In genomic region chr10:80455461-80456345, GRCh38 we compare ENCODE assay signal across 9 cellular contexts. TPM values are rescaled to one million over a fixed set of nuclear protein-coding genes. Genes with fewer than 3 reads are reported as not detected.
DNase-seq lines count a peak whose midpoint lies in the region; ATAC-seq, FAIRE-seq and TF ChIP-seq lines count a peak whose summit lies in the region.
"Had no signal": no experiment of that assay in that cellular context is flagged by ENCODE, and none has a peak within 500 bp of the region (broad histone marks: within the 10 kb centered on the region; RNA-seq: fewer than 3 reads in every experiment).

No MANE protein-coding gene starts in this region.

- H3K9me3 Mint-ChIP-seq in activated CD4-positive, alpha-beta T cell treated with anti-CD3 and anti-CD28 coated beads, Interleukin-2, amount 10 ng/mL, durations not matched to agents 24 days and 14 days: no peaks in the 10 kb centered on the region
- no peaks in the 10 kb centered on the region for H3K9me3 Mint-ChIP-seq in astrocyte (ENCODE audit: unreplicated experiment)

- TSS peak; percentile 74 for BruUV-seq in HepG2 (replicated peaks; lab: Mats Ljungman, UMichigan)

- in situ Hi-C loops in HepG2 (cut with HindIII; ENCODE audit: extremely low pct_ligation_motif_present, low pct_unique_long_range_greater_than_20kb): loop anchor here (5.0 kb wide), 1 partner anchor 47 kb away; no protein-coding TSS in a partner anchor

- no peak for TF ChIP-seq CTCF in astrocyte (IDR thresholded peaks at IDR 0.05; ENCODE audit: insufficient read depth, low read depth, low read length)
- no peak for TF ChIP-seq CTCF in HepG2 (CRISPR knock-in tag; IDR thresholded peaks at IDR 0.05)

- H3K27me3 Mint-ChIP-seq in activated CD4-positive, alpha-beta T cell treated with anti-CD3 and anti-CD28 coated beads, Interleukin-2, amount 10 ng/mL, durations not matched to agents 24 days and 14 days: no peaks in the 10 kb centered on the region
- no peaks in the 10 kb centered on the region for H3K27me3 Mint-ChIP-seq in astrocyte (ENCODE audit: low read depth, unreplicated experiment)

- peaks cover 57% of the 10 kb centered on the region for H3K4me1 Mint-ChIP-seq in activated CD4-positive, alpha-beta T cell treated with anti-CD3 and anti-CD28 coated beads, Interleukin-2, amount 10 ng/mL, durations not matched to agents 24 days and 14 days
- H3K4me1 Mint-ChIP-seq in astrocyte (ENCODE audit: low read depth, unreplicated experiment): peaks cover 45% of the 10 kb centered on the region

- intact Hi-C loops in activated CD4-positive, alpha-beta T cell treated with anti-CD3 and anti-CD28 coated beads, Interleukin-2, amount 10 ng/mL, durations not matched to agents 24 days and 14 days (cut with micrococcal nuclease): loop anchor here (1.0 to 2.0 kb wide), 3 partner anchors 8 to 49 kb away; no protein-coding TSS in a partner anchor
- intact Hi-C loops in HepG2 (cut with micrococcal nuclease; ENCODE audit: unreplicated experiment): loop anchor here (1.0 kb wide), 1 partner anchor 135 kb away; no protein-coding TSS in a partner anchor

- no peaks in the 10 kb centered on the region for H3K9me3 ChIP-seq in astrocyte (ENCODE audit: insufficient read depth, low read depth, low read length)
- no peaks in the 10 kb centered on the region for H3K9me3 ChIP-seq in HepG2 (ENCODE audit: low read length)
- H3K9me3 ChIP-seq in thymus (ENCODE audit: control insufficient read depth): no peaks in the 10 kb centered on the region

- POLR2A ChIA-PET in HepG2 (lab: Yijun Ruan, JAX): interaction anchor here (1.0 to 1.8 kb wide), 4 partner anchors 15 to 49 kb away, joined by 3 to 8 read pairs (median 5); no protein-coding TSS in a partner anchor

- no peak for TF ChIP-seq RAD21 in HepG2 (CRISPR knock-in tag; IDR thresholded peaks at IDR 0.05)

- peaks cover 65% of the 10 kb centered on the region for H3K79me2 ChIP-seq in astrocyte (ENCODE audit: insufficient read depth, low read length)
- H3K79me2 ChIP-seq in HepG2 (ENCODE audit: insufficient read depth, low read length): peaks cover 61% of the 10 kb centered on the region

- H3K9ac ChIP-seq in astrocyte (ENCODE audit: low read length) (peak overlapping the region; percentile 94), HepG2 (ENCODE audit: insufficient read depth, low read depth, low read length) (peak overlapping the region; percentile 90)

- H3K4me1 ChIP-seq in astrocyte (ENCODE audit: insufficient read depth, low read length) (peaks cover 48% of the 10 kb centered on the region), HepG2 (ENCODE audit: insufficient read depth, low read length) (peaks cover 75% of the 10 kb centered on the region), thymus (ENCODE audit: control insufficient read depth, insufficient read depth, low read length) (peaks cover 36% of the 10 kb centered on the region)

- no peak for TF ChIP-seq EP300 in HepG2 (IDR thresholded peaks at IDR 0.05; ENCODE audit: low read depth in 2 of 2, low read length in 2 of 2)
- no peak for TF ChIP-seq EP300 in HepG2 (CRISPR knock-in tag; IDR thresholded peaks at IDR 0.05; ENCODE audit: borderline replicate concordance)

- CTCF ChIA-PET in HepG2 (lab: Yijun Ruan, JAX; ENCODE audit: low intra/inter-chr PET ratio, low total read pairs): no interaction called here

- H3K4me3 Mint-ChIP-seq in activated CD4-positive, alpha-beta T cell treated with anti-CD3 and anti-CD28 coated beads, Interleukin-2, amount 10 ng/mL, durations not matched to agents 24 days and 14 days: peak overlapping the region; percentile 98
- peak overlapping the region; percentile 99 for H3K4me3 Mint-ChIP-seq in astrocyte (ENCODE audit: unreplicated experiment)

- peak overlapping the region; percentile 88 for H3K27ac Mint-ChIP-seq in activated CD4-positive, alpha-beta T cell treated with anti-CD3 and anti-CD28 coated beads, Interleukin-2, amount 10 ng/mL, durations not matched to agents 24 days and 14 days
- peak overlapping the region; percentile 98 for H3K27ac Mint-ChIP-seq in astrocyte (ENCODE audit: unreplicated experiment)

- H3K27ac ChIP-seq in astrocyte (ENCODE audit: low read depth, low read length) (peak overlapping the region; percentile 86), HepG2 (ENCODE audit: extremely low read length, insufficient read depth, low read length) (peak overlapping the region; percentile 77), thymus (ENCODE audit: low read depth) (peak overlapping the region; percentile 95)

- no peak for FAIRE-seq in astrocyte (lab: Jason Lieb, UNC)
- FAIRE-seq in HepG2 (lab: Jason Lieb, UNC): no peak
- FAIRE-seq: endometrium had no signal

- H2AFZ ChIP-seq in astrocyte (ENCODE audit: low read depth, low read length) (no peak overlapping the region), HepG2 (ENCODE audit: low read length) (no peak overlapping the region)

- H4K20me1 ChIP-seq in astrocyte (ENCODE audit: insufficient read depth, low read length) (peaks cover 59% of the 10 kb centered on the region), HepG2 (ENCODE audit: insufficient read depth, low read length) (peaks cover 17% of the 10 kb centered on the region)

- H3K36me3 ChIP-seq in astrocyte (ENCODE audit: insufficient read depth, low read length): peaks cover 2% of the 10 kb centered on the region
- no peaks in the 10 kb centered on the region for H3K36me3 ChIP-seq in HepG2 (replicated peaks in 1 of 2; ENCODE audit: control insufficient read depth in 1 of 2, insufficient read depth in 2 of 2, low read length in 2 of 2)
- H3K36me3 ChIP-seq in thymus (ENCODE audit: control insufficient read depth, insufficient read depth): no peaks in the 10 kb centered on the region

- H3K4me3 ChIP-seq in astrocyte (ENCODE audit: insufficient read depth, low read depth, low read length) (peak overlapping the region; percentile 87), HepG2 (replicated peaks in 1 of 3; ENCODE audit: insufficient read depth in 1 of 3, low read depth in 2 of 3, low read length in 3 of 3) (peak overlapping the region; percentile 89 to 99 (median 93)), thymus (ENCODE audit: low read length) (peak overlapping the region; percentile 91)

- ATAC-seq in HepG2: no peak

- DNase-seq in activated CD4-positive, alpha-beta T cell treated with anti-CD3 and anti-CD28 coated beads, Interleukin-2, amount 10 ng/mL, durations not matched to agents 24 days and 14 days: peak; percentile 65
- DNase-seq in activated CD4-positive, alpha-beta T cell treated with anti-CD3 and anti-CD28 coated beads, Interleukin-2, amount 50 U/mL, for 1 hour: no peak
- DNase-seq in astrocyte (ENCODE audit: low read depth): no peak
- no peak for DNase-seq in HepG2 (ENCODE audit: low spot score)
- no peak for DNase-seq in stimulated activated CD4-positive, alpha-beta T cell treated with anti-CD3 and anti-CD28 coated beads, Interleukin-2, amount 100 ng/mL, for 48 hours
- no peak for DNase-seq in NCI-H1930 (lab: John Stamatoyannopoulos, UW)
- DNase-seq in stimulated activated CD4-positive, alpha-beta T cell treated with anti-CD3 and anti-CD28 coated beads, Interleukin-4, amount 100 ng/mL, for 4 hours: no peak

- 36% methylated on average over 8 of the region's 13 CpGs for WGBS in HepG2 (ENCODE audit: low lambda C conversion rate)
- 79% methylated on average over 13 of the region's 13 CpGs for WGBS in thymus

- peaks cover 17% of the 10 kb centered on the region for H3K36me3 Mint-ChIP-seq in activated CD4-positive, alpha-beta T cell treated with anti-CD3 and anti-CD28 coated beads, Interleukin-2, amount 10 ng/mL, durations not matched to agents 24 days and 14 days (ENCODE audit: low read depth)
- peaks cover 3% of the 10 kb centered on the region for H3K36me3 Mint-ChIP-seq in astrocyte (ENCODE audit: low read depth, unreplicated experiment)

- 0 out of 4 replicates have a peak, but pooled peaks of 1 of the 2 experiments have one; percentile 2 for TF ChIP-seq POLR2A in HepG2 (IDR thresholded peaks at IDR 0.05; ENCODE audit: insufficient read depth in 1 of 2, low read depth in 2 of 2, low read length in 2 of 2)

- no peaks in the 10 kb centered on the region for H3K27me3 ChIP-seq in astrocyte (ENCODE audit: insufficient read depth, low read length)
- no peaks in the 10 kb centered on the region; a peak in 1 of 5 replicates for H3K27me3 ChIP-seq in HepG2 (ENCODE audit: control insufficient read depth in 1 of 2, insufficient read depth in 2 of 2, low read length in 2 of 2)
- H3K27me3 ChIP-seq in thymus (ENCODE audit: control insufficient read depth, insufficient read depth): no peaks in the 10 kb centered on the region

- H3K4me2 ChIP-seq in astrocyte (ENCODE audit: low read length) (peak overlapping the region; percentile 98), HepG2 (ENCODE audit: low read depth, low read length) (peak overlapping the region; percentile 91)

RNA-seq across cellular contexts. Expression of gene TSPAN14, which starts 1.6 kb away (rescaled TPM):
- 57.8 and 61.7 TPM in 2 replicates for total RNA-seq in activated CD4-positive, alpha-beta T cell treated with anti-CD3 and anti-CD28 coated beads, Interleukin-2, amount 10 ng/mL, durations not matched to agents 24 days and 14 days
- total RNA-seq in astrocyte (134 and 140 TPM in 2 replicates), HepG2 (2016; rRNA removed; fragmentation: Illumina TruSeq; extraction: Trizol) (17.4 and 24.1 TPM in 2 replicates)
- total RNA-seq in HepG2 (2016; cell fraction: cytosol; rRNA removed; fragmentation: Illumina TruSeq; extraction: Trizol; ENCODE audit: low read depth): 5.0 and 6.4 TPM in 2 replicates
- total RNA-seq in HepG2 (2016; cell fraction: insoluble cytoplasmic fraction; rRNA removed; fragmentation: Illumina TruSeq; extraction: Trizol): 16.0 and 24.8 TPM in 2 replicates
- 15.7 and 18.1 TPM in 2 replicates for total RNA-seq in HepG2 (2016; cell fraction: membrane; rRNA removed; fragmentation: Illumina TruSeq; extraction: Trizol)
- total RNA-seq in HepG2 (2016; cell fraction: nucleus; rRNA removed; fragmentation: Illumina TruSeq; extraction: Trizol): 28.9 and 38.5 TPM in 2 replicates
- polyA plus RNA-seq in HepG2 (2011; rRNA removed) (73.8 and 80.6 TPM in 2 replicates), thymus (60.0 TPM)
- polyA plus RNA-seq in HepG2 (2011; cell fraction: cytosol; rRNA removed): 66.9 and 68.7 TPM in 2 replicates
- 64.3 and 75.0 TPM in 2 replicates for polyA plus RNA-seq in HepG2 (2011; cell fraction: nucleus; rRNA removed)
- 36.4 and 39.6 TPM in 2 replicates for polyA plus RNA-seq in HepG2 (2012)
- 6.7 and 7.8 TPM in 2 replicates for polyA plus RNA-seq in HepG2 (2016; cell fraction: cytosol; fragmentation: Illumina TruSeq; extraction: Trizol; ENCODE audit: low read depth)
- 19.6 and 25.9 TPM in 2 replicates for polyA plus RNA-seq in HepG2 (2016; cell fraction: insoluble cytoplasmic fraction; fragmentation: Illumina TruSeq; extraction: Trizol; ENCODE audit: low read depth)
- polyA plus RNA-seq in HepG2 (2016; cell fraction: membrane; fragmentation: Illumina TruSeq; extraction: Trizol; ENCODE audit: low read depth): 15.4 and 16.2 TPM in 2 replicates
- 59.1 and 62.2 TPM in 2 replicates for polyA plus RNA-seq in HepG2 (2016; cell fraction: nucleus; fragmentation: Illumina TruSeq; extraction: Trizol; ENCODE audit: insufficient read depth, low read depth)
- polyA minus RNA-seq in HepG2 (2011; rRNA and poly(A)+ RNA removed; ENCODE audit: low replicate concordance): 22.0 and 139 TPM in 2 replicates
- 48.1 and 54.0 TPM in 2 replicates for polyA minus RNA-seq in HepG2 (2011; cell fraction: cytosol; rRNA and poly(A)+ RNA removed)
- polyA minus RNA-seq in HepG2 (2011; cell fraction: nucleus; rRNA and poly(A)+ RNA removed): 39.9 and 48.0 TPM in 2 replicates

RNA-seq across cellular contexts. Expression of gene PRXL2A, which starts 47.4 kb away (rescaled TPM):
- 14.8 and 16.4 TPM in 2 replicates for total RNA-seq in activated CD4-positive, alpha-beta T cell treated with anti-CD3 and anti-CD28 coated beads, Interleukin-2, amount 10 ng/mL, durations not matched to agents 24 days and 14 days
- 24.3 and 29.9 TPM in 2 replicates for total RNA-seq in astrocyte
- 57.4 and 79.9 TPM in 2 replicates for total RNA-seq in HepG2 (2016; rRNA removed; fragmentation: Illumina TruSeq; extraction: Trizol)
- total RNA-seq in HepG2 (2016; cell fraction: cytosol; rRNA removed; fragmentation: Illumina TruSeq; extraction: Trizol; ENCODE audit: low read depth): 61.0 and 61.6 TPM in 2 replicates
- 60.4 and 81.6 TPM in 2 replicates for total RNA-seq in HepG2 (2016; cell fraction: insoluble cytoplasmic fraction; rRNA removed; fragmentation: Illumina TruSeq; extraction: Trizol)
- 103 and 106 TPM in 2 replicates for total RNA-seq in HepG2 (2016; cell fraction: membrane; rRNA removed; fragmentation: Illumina TruSeq; extraction: Trizol)
- total RNA-seq in HepG2 (2016; cell fraction: nucleus; rRNA removed; fragmentation: Illumina TruSeq; extraction: Trizol): 46.3 and 54.0 TPM in 2 replicates
- polyA plus RNA-seq in HepG2 (2011; rRNA removed): 43.9 and 44.0 TPM in 2 replicates
- 30.6 and 48.5 TPM in 2 replicates for polyA plus RNA-seq in HepG2 (2011; cell fraction: cytosol; rRNA removed)
- polyA plus RNA-seq in HepG2 (2011; cell fraction: nucleus; rRNA removed): 9.3 and 15.2 TPM in 2 replicates
- 75.8 and 86.2 TPM in 2 replicates for polyA plus RNA-seq in HepG2 (2012)
- 96.8 and 103 TPM in 2 replicates for polyA plus RNA-seq in HepG2 (2016; cell fraction: cytosol; fragmentation: Illumina TruSeq; extraction: Trizol; ENCODE audit: low read depth)
- polyA plus RNA-seq in HepG2 (2016; cell fraction: insoluble cytoplasmic fraction; fragmentation: Illumina TruSeq; extraction: Trizol; ENCODE audit: low read depth): 78.0 and 79.1 TPM in 2 replicates
- 115 and 119 TPM in 2 replicates for polyA plus RNA-seq in HepG2 (2016; cell fraction: membrane; fragmentation: Illumina TruSeq; extraction: Trizol; ENCODE audit: low read depth)
- 101 and 103 TPM in 2 replicates for polyA plus RNA-seq in HepG2 (2016; cell fraction: nucleus; fragmentation: Illumina TruSeq; extraction: Trizol; ENCODE audit: insufficient read depth, low read depth)
- polyA minus RNA-seq in HepG2 (2011; rRNA and poly(A)+ RNA removed; ENCODE audit: low replicate concordance): 10.9 and 11.9 TPM in 2 replicates
- 18.7 and 25.3 TPM in 2 replicates for polyA minus RNA-seq in HepG2 (2011; cell fraction: cytosol; rRNA and poly(A)+ RNA removed)
- 10.4 and 12.6 TPM in 2 replicates for polyA minus RNA-seq in HepG2 (2011; cell fraction: nucleus; rRNA and poly(A)+ RNA removed)
- 70.8 TPM for polyA plus RNA-seq in thymus
